Comparison of ENCODE assay signal across 8 cellular contexts in genomic region chr19:40778045-40778864, GRCh38. TPM values are rescaled to one million over a fixed set of nuclear protein-coding genes. Genes with fewer than 3 reads are reported as not detected.
DNase-seq lines count a peak whose midpoint lies in the region; ATAC-seq, FAIRE-seq and TF ChIP-seq lines count a peak whose summit lies in the region.

A gene with protein sequence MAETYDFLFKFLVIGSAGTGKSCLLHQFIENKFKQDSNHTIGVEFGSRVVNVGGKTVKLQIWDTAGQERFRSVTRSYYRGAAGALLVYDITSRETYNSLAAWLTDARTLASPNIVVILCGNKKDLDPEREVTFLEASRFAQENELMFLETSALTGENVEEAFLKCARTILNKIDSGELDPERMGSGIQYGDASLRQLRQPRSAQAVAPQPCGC (plus strand): TSS chr19:40778247. CDS start chr19:40778376, 129 bp downstream.

- no peaks in the 10 kb centered on the region for H3K27me3 ChIP-seq in esophagus muscularis mucosa

- TF ChIP-seq POLR2A in esophagus muscularis mucosa (IDR thresholded peaks at IDR 0.05; ENCODE audit: low read depth), result peak; percentile 40

- H3K4me3 ChIP-seq in esophagus muscularis mucosa, result peak within 1 kb of the TSS; percentile 78 to 93 (median 85)

- H3K27ac ChIP-seq in KOPT-K1 (ENCODE audit: low read depth, low read length, poor library complexity, severe bottlenecking), result peak within 1 kb of the TSS; percentile 98
- H3K27ac ChIP-seq in esophagus muscularis mucosa (replicated peaks in 1 of 4), result peak within 1 kb of the TSS; percentile 94 to 99 (median 98)

- H3K27me3 Mint-ChIP-seq in activated T-cell treated with anti-CD3 and anti-CD28 coated beads, Interleukin-2, amount 50 U/mL, for 72 hours (ENCODE audit: low read depth), result no peaks in the 10 kb centered on the region

- peaks cover 0 to 3% of the 10 kb centered on the region in 2 donors for H3K36me3 Mint-ChIP-seq in activated T-cell treated with anti-CD3 and anti-CD28 coated beads, Interleukin-2, amount 50 U/mL, for 72 hours (ENCODE audit: insufficient read depth in 2 of 2)

- H3K36me3 ChIP-seq in KOPT-K1 (ENCODE audit: insufficient read depth, low read length), result peaks cover 6% of the 10 kb centered on the region; the same call in 1 of the 2 replicates
- peaks cover 0 to 8% (median 5%) of the 10 kb centered on the region in 4 donors for H3K36me3 ChIP-seq in esophagus muscularis mucosa

- peak in 1 of 3 experiments; percentile 40 for TF ChIP-seq CTCF in esophagus muscularis mucosa (IDR thresholded peaks at IDR 0.05)

- FAIRE-seq in RCC 7860 (lab: Jason Lieb, UNC), result peak; percentile 81

- ATAC-seq in GM21786 (IDR thresholded peaks at IDR 0.05; ENCODE audit: unreplicated experiment), result peak; percentile 56
- ATAC-seq in activated T-cell treated with anti-CD3 and anti-CD28 coated beads, Interleukin-2, amount 50 U/mL, for 72 hours (replicated peaks in 1 of 2), result peak; percentile 82 to 83

- intact Hi-C loops in esophagus muscularis mucosa (cut with DNase I), result no loop called here

- TF ChIP-seq EP300 in esophagus muscularis mucosa (IDR thresholded peaks at IDR 0.05), result no peak

- H3K27ac Mint-ChIP-seq in activated T-cell treated with anti-CD3 and anti-CD28 coated beads, Interleukin-2, amount 50 U/mL, for 72 hours, result peak within 1 kb of the TSS; percentile 70

- H3K9me3 ChIP-seq in KOPT-K1 (ENCODE audit: insufficient read depth, low read length, poor library complexity, severe bottlenecking) (no peaks in the 10 kb centered on the region), esophagus muscularis mucosa (no peaks in the 10 kb centered on the region)

- peaks cover 16 to 20% (median 19%) of the 10 kb centered on the region in 4 donors for H3K4me1 ChIP-seq in esophagus muscularis mucosa

- peak within 1 kb of the TSS; percentile 86 to 97 for H3K4me3 Mint-ChIP-seq in activated T-cell treated with anti-CD3 and anti-CD28 coated beads, Interleukin-2, amount 50 U/mL, for 72 hours

- H3K9me3 Mint-ChIP-seq in activated T-cell treated with anti-CD3 and anti-CD28 coated beads, Interleukin-2, amount 50 U/mL, for 72 hours, result no peaks in the 10 kb centered on the region

- WGBS in esophagus muscularis mucosa, result 0% methylated on average over 21 of the region's 51 CpGs

- peak; percentile 99 for DNase-seq in DMS79 (lab: John Stamatoyannopoulos, UW)
- DNase-seq in RCC 7860 (ENCODE audit: low spot score), result peak; percentile 95
- DNase-seq in activated T-cell treated with anti-CD3 and anti-CD28 coated beads, Interleukin-2, amount 50 U/mL, for 72 hours, result peak; percentile 100
- peak; percentile 100 for DNase-seq in esophagus muscularis mucosa (ENCODE audit: extremely low spot score)
- peak; percentile 100 for DNase-seq in myocyte (ENCODE audit: low read depth)
- DNase-seq in stimulated activated CD8-positive, alpha-beta memory T cell treated with anti-CD3 and anti-CD28 coated beads, Interleukin-7, amount 100 ng/mL, for 48 hours (ENCODE audit: extremely low read depth in 1 of 2, low read depth in 1 of 2), result peak; percentile 100

- H3K4me1 Mint-ChIP-seq in activated T-cell treated with anti-CD3 and anti-CD28 coated beads, Interleukin-2, amount 50 U/mL, for 72 hours (ENCODE audit: low read depth), result peaks cover 45% of the 10 kb centered on the region

RNA-seq across cellular contexts. Expression of the gene that starts here (rescaled TPM):
- 10 to 100 TPM; 44.4 to 45.7 TPM for total RNA-seq in activated T-cell treated with anti-CD3 and anti-CD28 coated beads, Interleukin-2, amount 50 U/mL, for 72 hours
- total RNA-seq in esophagus muscularis mucosa, result 10 to 100 TPM; 22.9 to 26.6 (median 23.2) TPM
- 19.6 and 21.4 TPM in 2 replicates for total RNA-seq in myocyte
- polyA plus RNA-seq in myocyte (2012), result 25.9 TPM

Comparison
In these comparisons a context has a peak if more than half of its experiments do, and no peak if none do; other contexts are left out.
1. Peak in every context shown above with its lines: DNase-seq, ATAC-seq, H3K4me3 ChIP-seq and H3K27ac ChIP-seq.